ENCODE assay signal across 8 cellular contexts in the genomic region with DNA sequence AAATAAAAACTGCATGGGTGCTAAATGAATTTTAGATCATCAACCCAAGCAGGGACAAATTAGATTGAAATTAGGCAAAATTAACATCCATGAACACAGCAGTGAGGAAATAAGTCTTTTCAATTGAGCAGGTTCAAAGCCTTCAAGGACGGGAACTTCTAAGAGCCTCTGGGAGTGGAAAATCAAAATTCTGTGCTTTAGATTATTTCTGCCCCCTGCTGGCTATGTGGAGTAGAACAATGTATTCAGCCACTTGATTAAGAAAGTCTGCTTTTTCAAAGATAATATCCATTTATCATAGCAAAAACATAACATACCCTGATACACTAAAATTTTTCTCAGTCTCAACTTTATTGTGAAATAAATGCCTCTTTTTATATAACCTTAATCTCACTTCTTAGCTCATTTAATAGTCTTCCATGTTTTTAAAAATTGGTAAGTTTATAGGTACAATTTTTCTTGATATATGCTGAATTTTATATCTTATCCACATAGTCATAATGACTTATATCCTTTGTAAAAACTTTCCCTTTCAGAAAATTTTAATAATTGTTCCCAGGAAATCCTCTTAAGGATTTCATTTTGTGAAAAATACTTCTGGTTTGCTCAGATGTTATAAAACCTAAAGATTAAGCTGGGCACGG. TPM values are rescaled to one million over a fixed set of nuclear protein-coding genes. Genes with fewer than 3 reads are reported as not detected.
DNase-seq lines count a peak whose midpoint lies in the region; ATAC-seq, FAIRE-seq and TF ChIP-seq lines count a peak whose summit lies in the region.

No MANE protein-coding gene starts in this region.

- DNase-seq in MM.1S = peak; percentile 81
- peak; percentile 60 for DNase-seq in RPMI7951 (ENCODE audit: low read depth)
- peak; percentile 52 for DNase-seq in amniotic epithelial cell (ENCODE audit: low read depth)
- DNase-seq in right atrium auricular region (ENCODE audit: low spot score) = no peak
- peak; percentile 21 for DNase-seq in skeletal muscle cell (ENCODE audit: low read depth)

- no peak overlapping the region for H3K9ac ChIP-seq in MM.1S (ENCODE audit: low read length)

- no peaks in the 10 kb centered on the region for H3K27me3 ChIP-seq in MM.1S (replicated peaks; ENCODE audit: insufficient read depth, low read length)
- H3K27me3 ChIP-seq in right atrium auricular region = no peaks in the 10 kb centered on the region

- H3K4me3 ChIP-seq in MM.1S (ENCODE audit: low read length) = no peak overlapping the region
- H3K4me3 ChIP-seq in right atrium auricular region = no peak overlapping the region
- no peak overlapping the region for H3K4me3 ChIP-seq in skeletal muscle cell (ENCODE audit: low read depth, low read length)

- no peaks in the 10 kb centered on the region for H3K36me3 ChIP-seq in MM.1S (replicated peaks; ENCODE audit: insufficient read depth, low read length)
- peaks cover 7% of the 10 kb centered on the region for H3K36me3 ChIP-seq in right atrium auricular region

- no peaks in the 10 kb centered on the region for H3F3A ChIP-seq in MM.1S (ENCODE audit: insufficient read depth, low read length)

- H3K4me1 ChIP-seq in MM.1S (ENCODE audit: low read length) = peaks cover 14% of the 10 kb centered on the region
- no peaks in the 10 kb centered on the region for H3K4me1 ChIP-seq in right atrium auricular region

- H4K20me1 ChIP-seq in MM.1S (ENCODE audit: insufficient read depth, low read length) = no peaks in the 10 kb centered on the region

- H3K27ac ChIP-seq in MM.1S (ENCODE audit: low read length) (no peak overlapping the region), right atrium auricular region (no peak overlapping the region)

- H3K9me2 ChIP-seq in MM.1S (replicated peaks; ENCODE audit: insufficient read depth, low read length) = no peaks in the 10 kb centered on the region

- H2AFZ ChIP-seq in MM.1S (ENCODE audit: low read length) = no peak overlapping the region

- TF ChIP-seq CTCF in MM.1S (IDR thresholded peaks at IDR 0.05; ENCODE audit: low read length) (peak; percentile 79), right atrium auricular region (IDR thresholded peaks at IDR 0.05) (peak; percentile 60 to 89)

- no peak for ATAC-seq in HG03378 (IDR thresholded peaks at IDR 0.05; ENCODE audit: unreplicated experiment)
- ATAC-seq in HG02588 (IDR thresholded peaks at IDR 0.05; ENCODE audit: unreplicated experiment) = no peak

- H3K79me2 ChIP-seq in MM.1S (ENCODE audit: low read length) = no peaks in the 10 kb centered on the region

- H3K4me2 ChIP-seq in MM.1S (ENCODE audit: low read depth, low read length) = no peak overlapping the region

- peak; percentile 93 for FAIRE-seq in G401.6 (lab: Jason Lieb, UNC)

- H3K9me3 ChIP-seq in MM.1S (replicated peaks; ENCODE audit: insufficient read depth, low read length) = no peaks in the 10 kb centered on the region
- H3K9me3 ChIP-seq in right atrium auricular region = no peaks in the 10 kb centered on the region

RNA-seq across cellular contexts. Expression of a gene that starts 28.1 kb away (rescaled TPM):
- 36.3 and 48.4 TPM in 2 replicates for total RNA-seq in RPMI7951 (2014; rRNA removed; shearing (Covaris generic))
- 10 to 100 TPM; 18.6 to 18.9 TPM for total RNA-seq in right atrium auricular region
